Comparison of ENCODE assay signal across 1 cellular context in the genomic region with DNA sequence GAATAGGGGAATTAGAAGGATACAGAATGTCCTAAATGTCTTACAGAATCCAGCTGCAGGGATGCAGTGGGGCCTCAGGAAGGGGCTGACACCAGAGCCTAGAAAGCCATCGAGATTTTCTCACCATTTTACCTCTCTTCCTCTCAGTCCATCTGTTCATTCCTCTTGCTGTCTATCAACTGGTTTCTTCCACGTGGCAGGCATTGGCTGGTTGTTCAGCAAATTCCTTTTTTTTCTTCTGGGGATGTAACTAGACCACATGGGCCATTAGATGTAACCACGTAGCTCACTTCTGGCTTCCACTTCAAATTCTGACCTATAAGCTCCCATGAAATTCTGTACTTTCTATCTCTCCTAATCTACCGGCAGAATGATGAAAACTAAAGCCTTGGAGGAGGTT.
TF ChIP-seq lines count a peak whose summit lies in the region.

No MANE protein-coding gene starts in this region.

TF ChIP-seq in IMR-90, 13 proteins besides CTCF, POLR2A, EP300 and RAD21 (continued from another document):
- TF ChIP-seq, protein P1, sequence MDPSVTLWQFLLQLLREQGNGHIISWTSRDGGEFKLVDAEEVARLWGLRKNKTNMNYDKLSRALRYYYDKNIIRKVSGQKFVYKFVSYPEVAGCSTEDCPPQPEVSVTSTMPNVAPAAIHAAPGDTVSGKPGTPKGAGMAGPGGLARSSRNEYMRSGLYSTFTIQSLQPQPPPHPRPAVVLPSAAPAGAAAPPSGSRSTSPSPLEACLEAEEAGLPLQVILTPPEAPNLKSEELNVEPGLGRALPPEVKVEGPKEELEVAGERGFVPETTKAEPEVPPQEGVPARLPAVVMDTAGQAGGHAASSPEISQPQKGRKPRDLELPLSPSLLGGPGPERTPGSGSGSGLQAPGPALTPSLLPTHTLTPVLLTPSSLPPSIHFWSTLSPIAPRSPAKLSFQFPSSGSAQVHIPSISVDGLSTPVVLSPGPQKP (IDR thresholded peaks at IDR 0.05; ENCODE audit: borderline replicate concordance, low read depth, low read length): no peak
- no peak for TF ChIP-seq MAZ (IDR thresholded peaks at IDR 0.05; ENCODE audit: borderline replicate concordance, low read depth, low read length)
- TF ChIP-seq USF2 (IDR thresholded peaks at IDR 0.05; ENCODE audit: low read depth, low read length): no peak
- TF ChIP-seq MXI1 (IDR thresholded peaks at IDR 0.05; ENCODE audit: borderline replicate concordance, low read depth, low read length): no peak
- no peak for TF ChIP-seq MAFK (IDR thresholded peaks at IDR 0.05; ENCODE audit: low read depth, low read length)
TF ChIP-seq in IMR-90: peak in this region for 0.
